2 cellular contexts compared by ENCODE assay signal in genomic region chr3:138140940-138141339, GRCh38.
TF ChIP-seq lines count a peak whose summit lies in the region.

No MANE protein-coding gene starts in this region.

TF ChIP-seq in GM23338, 12 proteins besides CTCF, POLR2A, EP300 and RAD21 (continued from another document):
- TF ChIP-seq ZNF462 (CRISPR knock-in tag; IDR thresholded peaks at IDR 0.05) = no peak
- no peak for TF ChIP-seq REST (IDR thresholded peaks at IDR 0.05; ENCODE audit: unreplicated experiment)
- no peak for TF ChIP-seq EZH2 (IDR thresholded peaks at IDR 0.05; ENCODE audit: low read depth, unreplicated experiment)
- TF ChIP-seq POLR2AphosphoS5 (IDR thresholded peaks at IDR 0.05; ENCODE audit: low read depth) = no peak
- TF ChIP-seq NANOG (IDR thresholded peaks at IDR 0.05; ENCODE audit: borderline replicate concordance) = no peak
- no peak for TF ChIP-seq STAT1 (IDR thresholded peaks at IDR 0.05; ENCODE audit: unreplicated experiment)
- no peak for TF ChIP-seq CREB1 (CRISPR knock-in tag; IDR thresholded peaks at IDR 0.05; ENCODE audit: low read depth)
- TF ChIP-seq ZNF331 (CRISPR knock-in tag; IDR thresholded peaks at IDR 0.05; ENCODE audit: low read depth) = no peak
- TF ChIP-seq EZH2phosphoT487 (IDR thresholded peaks at IDR 0.05; ENCODE audit: unreplicated experiment) = no peak
- TF ChIP-seq JUNB (IDR thresholded peaks at IDR 0.05; ENCODE audit: unreplicated experiment) = no peak
- TF ChIP-seq ETS1 (IDR thresholded peaks at IDR 0.05) = no peak

TF ChIP-seq in SK-N-SH treated with all-trans-retinoic acid at 6 μM for 48 hours, 23 proteins besides CTCF, POLR2A, EP300 and RAD21 (continued from another document):
- TF ChIP-seq TSHZ2 (CRISPR knock-in tag; IDR thresholded peaks at IDR 0.05) = no peak
